Comparison of ENCODE assay signal across 11 cellular contexts in genomic region chr1:217135987-217136894, GRCh38.
A peak's percentile ranks its signal among the peaks of the same experiment; 100 is the strongest.
DNase-seq lines count a peak whose midpoint lies in the region; ATAC-seq and TF ChIP-seq lines count a peak whose summit lies in the region.
"Had no signal": no experiment of that assay in that cellular context is flagged by ENCODE, and none has a peak within 500 bp of the region (broad histone marks: within the 10 kb centered on the region; RNA-seq: fewer than 3 reads in every experiment).

No MANE protein-coding gene starts in this region.

- H3K36me3 Mint-ChIP-seq in endothelial cell (ENCODE audit: low read depth, unreplicated experiment) (no peaks in the 10 kb centered on the region), neural progenitor cell (no peaks in the 10 kb centered on the region)

- H3K27me3 ChIP-seq in BE2C (peaks cover 34% of the 10 kb centered on the region), HUES48 (ENCODE audit: control insufficient read depth, insufficient read depth, low read length) (peaks cover 100% of the 10 kb centered on the region), neural progenitor cell (peaks cover 100% of the 10 kb centered on the region), PC-9 (ENCODE audit: insufficient read depth, low read depth) (0 out of 2 replicates have a peak, but pooled peaks cover 3% of the 10 kb centered on the region)

- H3K36me3 ChIP-seq in BE2C = no peaks in the 10 kb centered on the region
- no peaks in the 10 kb centered on the region for H3K36me3 ChIP-seq in HUES48 (ENCODE audit: control insufficient read depth, insufficient read depth, low read length)
- no peaks in the 10 kb centered on the region for H3K36me3 ChIP-seq in neural progenitor cell
- H3K36me3 ChIP-seq in PC-9 (ENCODE audit: low read depth) = no peaks in the 10 kb centered on the region

- peak overlapping the region; percentile 61 for H3K4me3 ChIP-seq in BE2C (ENCODE audit: low read depth, low read length)
- peak overlapping the region; percentile 65 for H3K4me3 ChIP-seq in HUES48 (ENCODE audit: low read depth, low read length)
- H3K4me3 ChIP-seq in neural progenitor cell = peak overlapping the region; percentile 63
- no peak overlapping the region for H3K4me3 ChIP-seq in PC-9

- peaks cover 64% of the 10 kb centered on the region for H4K20me1 ChIP-seq in neural progenitor cell (ENCODE audit: low read depth)
- H4K20me1 ChIP-seq in PC-9 (ENCODE audit: insufficient read depth) = no peaks in the 10 kb centered on the region

- H3K4me3 Mint-ChIP-seq in endothelial cell (ENCODE audit: unreplicated experiment) = peak overlapping the region; percentile 89
- H3K4me3 Mint-ChIP-seq in neural progenitor cell = peak overlapping the region; percentile 92
- H3K4me3 Mint-ChIP-seq: activated B cell treated with CpG ODN at 0.5 μM for 24 hours had no signal

- DNase-seq in BE2C (no peak), endothelial cell (ENCODE audit: low spot score) (peak; percentile 15), neural progenitor cell (ENCODE audit: low spot score) (peak; percentile 45), NAMALWA (ENCODE audit: low spot score) (no peak), PC-9 (no peak)
- no peak for DNase-seq in activated naive CD4-positive, alpha-beta T cell (lab: John Stamatoyannopoulos, UW)
- DNase-seq: activated B cell treated with CpG ODN at 0.5 μM for 24 hours had no signal

- intact Hi-C loops in PC-9 (cut with micrococcal nuclease; ENCODE audit: unreplicated experiment) = no loop called here

- H3K4me1 Mint-ChIP-seq in endothelial cell (ENCODE audit: unreplicated experiment) = peaks cover 42% of the 10 kb centered on the region
- H3K4me1 Mint-ChIP-seq in neural progenitor cell = peaks cover 52% of the 10 kb centered on the region

- H3K79me2 ChIP-seq in neural progenitor cell (ENCODE audit: low read depth) (no peaks in the 10 kb centered on the region), PC-9 (ENCODE audit: low read depth) (no peaks in the 10 kb centered on the region)

- POLR2A ChIA-PET in PC-9 (lab: Charles Lee; ENCODE audit: unreplicated experiment) = no interaction called here

- H3K4me1 ChIP-seq in BE2C = no peaks in the 10 kb centered on the region
- H3K4me1 ChIP-seq in HUES48 (ENCODE audit: control insufficient read depth, insufficient read depth, low read length) = peaks cover 64% of the 10 kb centered on the region
- peaks cover 49% of the 10 kb centered on the region for H3K4me1 ChIP-seq in neural progenitor cell
- no peaks in the 10 kb centered on the region for H3K4me1 ChIP-seq in PC-9 (replicated peaks; ENCODE audit: insufficient read depth)

- ATAC-seq in GM21528 (IDR thresholded peaks at IDR 0.05; ENCODE audit: low FRiP score, unreplicated experiment) = no peak

- H3K9me3 ChIP-seq in BE2C = no peaks in the 10 kb centered on the region
- no peaks in the 10 kb centered on the region for H3K9me3 ChIP-seq in HUES48 (ENCODE audit: control insufficient read depth, insufficient read depth, low read length)
- no peaks in the 10 kb centered on the region for H3K9me3 ChIP-seq in neural progenitor cell (ENCODE audit: low read depth)
- H3K9me3 ChIP-seq in PC-9 (ENCODE audit: insufficient read depth, low read depth) = no peaks in the 10 kb centered on the region

- no peaks in the 10 kb centered on the region for H3K9me2 ChIP-seq in PC-9 (ENCODE audit: insufficient read depth)

- no peak overlapping the region for H3K27ac Mint-ChIP-seq in endothelial cell (ENCODE audit: unreplicated experiment)
- no peak overlapping the region for H3K27ac Mint-ChIP-seq in neural progenitor cell
- H3K27ac Mint-ChIP-seq: activated B cell treated with CpG ODN at 0.5 μM for 24 hours; stimulated activated naive CD8-positive, alpha-beta T cell treated with anti-CD3 and anti-CD28 coated beads, Interleukin-15, Interleukin-2, amounts not matched to agents 100 ng/mL and 50 ng/mL, for 24 hours had no signal

- H3F3A ChIP-seq in neural progenitor cell (ENCODE audit: low read depth) (peaks cover 12% of the 10 kb centered on the region), PC-9 (ENCODE audit: insufficient read depth, low read depth) (no peaks in the 10 kb centered on the region)

- H3K9ac ChIP-seq in HUES48 (ENCODE audit: low read depth, low read length) (no peak overlapping the region), neural progenitor cell (no peak overlapping the region)

- H2AFZ ChIP-seq in neural progenitor cell (replicated peaks) (no peak overlapping the region), PC-9 (no peak overlapping the region)

- H3K27ac ChIP-seq in HUES48 (ENCODE audit: low read depth, low read length) = no peak overlapping the region
- H3K27ac ChIP-seq in neural progenitor cell = no peak overlapping the region
- no peak overlapping the region for H3K27ac ChIP-seq in PC-9
- H3K27ac ChIP-seq: skin epidermis had no signal

- BruUV-seq in PC-9 (replicated peaks; lab: Mats Ljungman, UMichigan) = no TSS peak

- CTCF ChIA-PET in PC-9 (lab: Charles Lee) = no interaction called here

- H3K4me2 ChIP-seq in neural progenitor cell = peak overlapping the region; percentile 97
- H3K4me2 ChIP-seq in PC-9 = no peak overlapping the region

- TF ChIP-seq CTCF in BE2C (IDR thresholded peaks at IDR 0.05; ENCODE audit: low read depth, low read length) = no peak
- no peak for TF ChIP-seq CTCF in endothelial cell (IDR thresholded peaks at IDR 0.05; ENCODE audit: unreplicated experiment)
- TF ChIP-seq CTCF in neural progenitor cell (IDR thresholded peaks at IDR 0.05) = no peak
- no peak for TF ChIP-seq CTCF in PC-9 (conservative IDR thresholded peaks at IDR 0.05)

- H3K27me3 Mint-ChIP-seq in endothelial cell (ENCODE audit: unreplicated experiment) (peaks cover 49% of the 10 kb centered on the region), neural progenitor cell (ENCODE audit: insufficient read depth, low read depth) (peaks cover 74% of the 10 kb centered on the region)

- no peaks in the 10 kb centered on the region for H3K9me3 Mint-ChIP-seq in endothelial cell (ENCODE audit: unreplicated experiment)
- no peaks in the 10 kb centered on the region for H3K9me3 Mint-ChIP-seq in neural progenitor cell
- H3K9me3 Mint-ChIP-seq: activated B cell treated with CpG ODN at 0.5 μM for 24 hours had no signal

Comparison
In these comparisons a context has a peak if more than half of its experiments do, and no peak if none do; other contexts are left out.
1. DNase-seq: peak in endothelial cell (single experiment) and neural progenitor cell (single experiment); none in BE2C (single experiment), activated naive CD4-positive, alpha-beta T cell (0 of 4), NAMALWA (single experiment) and PC-9 (0 of 2).